ENCODE assay signal across 8 cellular contexts in genomic region chr4:2402053-2402452, GRCh38. TPM values are rescaled to one million over a fixed set of nuclear protein-coding genes. Genes with fewer than 3 reads are reported as not detected.
DNase-seq lines count a peak whose midpoint lies in the region; ATAC-seq and TF ChIP-seq lines count a peak whose summit lies in the region.
"Had no signal": no experiment of that assay in that cellular context is flagged by ENCODE, and none has a peak within 500 bp of the region (broad histone marks: within the 10 kb centered on the region; RNA-seq: fewer than 3 reads in every experiment).

No MANE protein-coding gene starts in this region.

- H3K4me1 ChIP-seq in Peyer's patch = peaks cover 0 to 27% (median 7%) of the 10 kb centered on the region in 4 donors
- peaks cover 5 to 17% of the 10 kb centered on the region in 2 donors for H3K4me1 ChIP-seq in lung (ENCODE audit: control insufficient read depth in 2 of 2, insufficient read depth in 2 of 2, low read length in 2 of 2)

- H3K27ac Mint-ChIP-seq in HFFc6 = no peak overlapping the region
- no peak overlapping the region for H3K27ac Mint-ChIP-seq in dendritic cell treated with granulocyte-macrophage colony-stimulating factor and Interleukin-4, amounts not matched to agents 40 ng/mL and 50 ng/mL, for 4 days

- no peaks in the 10 kb centered on the region for H3K9me3 Mint-ChIP-seq in HFFc6
- no peaks in the 10 kb centered on the region for H3K9me3 Mint-ChIP-seq in dendritic cell treated with granulocyte-macrophage colony-stimulating factor and Interleukin-4, amounts not matched to agents 40 ng/mL and 50 ng/mL, for 4 days

- DNase-seq in HFFc6 (peak; percentile 24), Peyer's patch (peak in 2 of 3 donors; percentile 87 to 92), lung (ENCODE audit: low spot score) (peak; percentile 64), superior temporal gyrus (ENCODE audit: extremely low spot score) (peak; percentile 70)

- 2 to 8% methylated on average over 15 of the region's 15 CpGs for WGBS in lung, 2 donors

- H3K4me3 ChIP-seq in Peyer's patch (peak overlapping the region in 3 of 4 donors; percentile 30 to 38 (median 35)), lung (no peak overlapping the region)
- H3K4me3 ChIP-seq: SK-N-MC had no signal

- H3K27me3 ChIP-seq in Peyer's patch = no peaks in the 10 kb centered on the region
- H3K27me3 ChIP-seq in lung (ENCODE audit: control insufficient read depth, insufficient read depth) = no peaks in the 10 kb centered on the region

- no peak for TF ChIP-seq POLR2A in Peyer's patch (IDR thresholded peaks at IDR 0.05)

- ATAC-seq in lung (ENCODE audit: insufficient read depth, low FRiP score) (peak; percentile 60), HG02981 (IDR thresholded peaks at IDR 0.05; ENCODE audit: unreplicated experiment) (no peak), HG02763 (IDR thresholded peaks at IDR 0.05; ENCODE audit: unreplicated experiment) (no peak)

- H3K9me3 ChIP-seq in Peyer's patch (no peaks in the 10 kb centered on the region), lung (ENCODE audit: control insufficient read depth in 2 of 2, insufficient read depth in 1 of 2, low read length in 1 of 2) (no peaks in the 10 kb centered on the region)

- peaks cover 12% of the 10 kb centered on the region for H3K4me1 Mint-ChIP-seq in HFFc6 (ENCODE audit: low read depth)
- peaks cover 30% of the 10 kb centered on the region for H3K4me1 Mint-ChIP-seq in dendritic cell treated with granulocyte-macrophage colony-stimulating factor and Interleukin-4, amounts not matched to agents 40 ng/mL and 50 ng/mL, for 4 days (ENCODE audit: low read depth)

- peak overlapping the region; percentile 81 for H3K4me3 Mint-ChIP-seq in HFFc6
- peak overlapping the region; percentile 17 for H3K4me3 Mint-ChIP-seq in dendritic cell treated with granulocyte-macrophage colony-stimulating factor and Interleukin-4, amounts not matched to agents 40 ng/mL and 50 ng/mL, for 4 days

- TF ChIP-seq CTCF in HFFc6 (IDR thresholded peaks at IDR 0.05) (no peak), Peyer's patch (IDR thresholded peaks at IDR 0.05) (no peak), lung (IDR thresholded peaks at IDR 0.05; ENCODE audit: control extremely low read depth, extremely low read depth) (no peak)

- peak overlapping the region in 3 of 4 donors; percentile 10 to 35 (median 28) for H3K27ac ChIP-seq in Peyer's patch
- H3K27ac ChIP-seq in lung (ENCODE audit: low read depth in 1 of 2, low read length in 1 of 2) = no peak overlapping the region
- H3K27ac ChIP-seq: SK-N-MC had no signal

- no peaks in the 10 kb centered on the region for H3K36me3 Mint-ChIP-seq in HFFc6 (ENCODE audit: low read depth)
- peaks cover 14% of the 10 kb centered on the region for H3K36me3 Mint-ChIP-seq in dendritic cell treated with granulocyte-macrophage colony-stimulating factor and Interleukin-4, amounts not matched to agents 40 ng/mL and 50 ng/mL, for 4 days (ENCODE audit: low read depth)

- peaks cover 36% of the 10 kb centered on the region for H3K27me3 Mint-ChIP-seq in HFFc6 (ENCODE audit: insufficient read depth)
- peaks cover 41% of the 10 kb centered on the region for H3K27me3 Mint-ChIP-seq in dendritic cell treated with granulocyte-macrophage colony-stimulating factor and Interleukin-4, amounts not matched to agents 40 ng/mL and 50 ng/mL, for 4 days

- intact Hi-C loops in dendritic cell treated with granulocyte-macrophage colony-stimulating factor and Interleukin-4, amounts not matched to agents 40 ng/mL and 50 ng/mL, for 4 days (cut with micrococcal nuclease) = no loop called here

- H3K36me3 ChIP-seq in Peyer's patch = no peaks in the 10 kb centered on the region
- no peaks in the 10 kb centered on the region for H3K36me3 ChIP-seq in lung (ENCODE audit: control insufficient read depth in 2 of 2, insufficient read depth in 2 of 2, low read length in 2 of 2)

RNA-seq across cellular contexts. Expression of gene ZFYVE28, which starts 16.4 kb away (rescaled TPM):
- 1 to 10 TPM; 1.8 to 5.4 (median 2.2) TPM for total RNA-seq in HFFc6 (2021; fragmentation: NEBNext Ultra II Directional; extraction: Animal tissue kit (Norgen Biotek cat#: 25700))
- total RNA-seq in Peyer's patch (100 to 1,000 TPM in 1 of 4 donors, 10 to 100 TPM in 3; 20.6 to 153 (median 63.2) TPM), lung (10 to 100 TPM in 1 of 2 donors, 1 to 10 TPM in 1; 8.3 to 10.3 TPM)
- 1 to 10 TPM; 6.8 to 6.9 TPM for polyA plus RNA-seq in lung

RNA-seq across cellular contexts. Expression of gene CFAP99, which starts 16.7 kb away (rescaled TPM):
- not detected for total RNA-seq in HFFc6 (2021; fragmentation: NEBNext Ultra II Directional; extraction: Animal tissue kit (Norgen Biotek cat#: 25700))
- total RNA-seq in Peyer's patch (1 to 10 TPM in 1 of 4 donors, under 1 TPM in 1, not detected in 2; 0.80 to 1.2 TPM), lung (10 to 100 TPM in 1 of 2 donors, 1 to 10 TPM in 1; 2.6 to 12.1 TPM)
- polyA plus RNA-seq in lung = 1 to 10 TPM; 2.1 TPM

Comparison
In these comparisons a context has a peak if more than half of its experiments do, and no peak if none do; other contexts are left out.
1. DNase-seq: peak in every context shown above with its lines; median percentile 90 in Peyer's patch; 70 in superior temporal gyrus; 64 in lung; 24 in HFFc6.
2. H3K27ac ChIP-seq: peak in Peyer's patch (3 of 4); none in lung (0 of 2).